In genomic region chr19:2532252-2533071, GRCh38 we compare ENCODE assay signal across 14 cellular contexts. TPM values are rescaled to one million over a fixed set of nuclear protein-coding genes. Genes with fewer than 3 reads are reported as not detected.
A peak's percentile ranks its signal among the peaks of the same experiment; 100 is the strongest.
DNase-seq lines count a peak whose midpoint lies in the region; ATAC-seq, FAIRE-seq and TF ChIP-seq lines count a peak whose summit lies in the region.
"Had no signal": no experiment of that assay in that cellular context is flagged by ENCODE, and none has a peak within 500 bp of the region (broad histone marks: within the 10 kb centered on the region; RNA-seq: fewer than 3 reads in every experiment).

No MANE protein-coding gene starts in this region.

- H3K27ac Mint-ChIP-seq in CD14-positive monocyte: no peak overlapping the region
- H3K27ac Mint-ChIP-seq: activated naive CD8-positive, alpha-beta T cell had no signal

- peak overlapping the region; percentile 95 for H3K27ac ChIP-seq in epithelial cell of prostate
- H3K27ac ChIP-seq: neutrophil, testis had no signal

- DNase-seq in GM04504 (ENCODE audit: low read depth): peak; percentile 83
- DNase-seq in RCC 7860 (ENCODE audit: low spot score): peak; percentile 82
- peak; percentile 83 for DNase-seq in epithelial cell of prostate (ENCODE audit: low read depth, low spot score)
- peak; percentile 92 for DNase-seq in pulmonary artery endothelial cell (ENCODE audit: low read depth, low spot score)
- DNase-seq in CD14-positive monocyte (ENCODE audit: low spot score): no peak
- DNase-seq in NCI-H1694 (lab: John Stamatoyannopoulos, UW): no peak
- no peak for DNase-seq in left colon
- no peak for DNase-seq in NCI-H774 (lab: John Stamatoyannopoulos, UW)
- DNase-seq: KG1; NCI-H2227 treated with DMSO at 0.1 percent for 48 hours; stimulated activated CD4-positive, alpha-beta T cell treated with anti-CD3 and anti-CD28 coated beads, Interleukin-4, amount 100 ng/mL, for 4 hours; testis had no signal

- intact Hi-C loops in CD14-positive monocyte (cut with micrococcal nuclease): no loop called here
- intact Hi-C loops in left colon (cut with DNase I, micrococcal nuclease): no loop called here

- H3K9me3 Mint-ChIP-seq in CD14-positive monocyte: peaks cover 0 to 9% (median 2%) of the 10 kb centered on the region in 7 donors

- no peak for FAIRE-seq in RCC 7860 (lab: Jason Lieb, UNC)

- no peaks in the 10 kb centered on the region for H3K36me3 Mint-ChIP-seq in CD14-positive monocyte

- no peak for TF ChIP-seq CTCF in CD14-positive monocyte (IDR thresholded peaks at IDR 0.05)

- H3K4me3 Mint-ChIP-seq in CD14-positive monocyte: no peak overlapping the region

- peaks cover 6% of the 10 kb centered on the region for H3K4me1 Mint-ChIP-seq in CD14-positive monocyte

- no peak for ATAC-seq in left colon

- peaks cover 0 to 1% (median 0%) of the 10 kb centered on the region in 3 donors for H3K27me3 Mint-ChIP-seq in CD14-positive monocyte (ENCODE audit: low read depth in 3 of 3)
- H3K27me3 Mint-ChIP-seq: activated naive CD8-positive, alpha-beta T cell had no signal

RNA-seq across cellular contexts. Expression of gene GADD45B, which starts 56.5 kb away (rescaled TPM):
- total RNA-seq in pulmonary artery endothelial cell: 28.4 and 75.6 TPM in 2 replicates
- polyA plus RNA-seq in CD14-positive monocyte: 10 to 100 TPM; 67.4 to 76.2 TPM
- 10 to 100 TPM; 44.4 to 53.8 TPM for total RNA-seq in left colon

Comparison
In these comparisons a context has a peak if more than half of its experiments do, and no peak if none do; other contexts are left out.
1. DNase-seq: peak in GM04504 (single experiment), RCC 7860 (single experiment), epithelial cell of prostate (single experiment) and pulmonary artery endothelial cell (single experiment); none in CD14-positive monocyte (single experiment), NCI-H1694 (single experiment), left colon (0 of 2) and NCI-H774 (single experiment).